Comparison of ENCODE assay signal across 13 cellular contexts in the genomic region with DNA sequence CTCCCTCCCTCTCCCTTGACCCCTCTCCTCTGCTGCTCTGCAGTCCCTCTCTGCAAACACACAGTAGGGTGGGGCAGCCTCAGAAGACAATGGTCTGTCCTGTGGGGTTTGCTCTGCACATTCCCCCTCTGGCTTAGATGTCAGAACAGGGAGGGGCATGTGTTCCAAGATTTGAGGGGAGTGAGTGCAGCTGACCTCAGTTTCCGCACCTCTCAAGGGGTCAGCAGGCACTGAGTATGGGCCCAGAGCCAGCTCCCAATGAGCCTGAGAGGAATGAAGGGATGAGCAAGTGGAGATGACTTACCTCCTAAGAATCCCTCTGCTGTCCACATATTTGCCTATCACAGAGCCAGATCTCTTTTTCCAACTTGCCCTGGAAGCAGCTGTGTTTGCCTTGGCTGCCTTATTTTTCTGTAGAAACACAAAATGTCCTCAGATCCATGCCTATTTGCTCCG.
A peak's percentile ranks its signal among the peaks of the same experiment; 100 is the strongest.
DNase-seq lines count a peak whose midpoint lies in the region; ATAC-seq and TF ChIP-seq lines count a peak whose summit lies in the region.
"Had no signal": no experiment of that assay in that cellular context is flagged by ENCODE, and none has a peak within 500 bp of the region (broad histone marks: within the 10 kb centered on the region; RNA-seq: fewer than 3 reads in every experiment).

No MANE protein-coding gene starts in this region.

- H3K4me3 ChIP-seq in ascending aorta = no peak overlapping the region
- H3K4me3 ChIP-seq: body of pancreas had no signal

- H3K27me3 ChIP-seq in foreskin keratinocyte (no peaks in the 10 kb centered on the region), ascending aorta (no peaks in the 10 kb centered on the region)
- H3K27me3 ChIP-seq: body of pancreas, neutrophil had no signal

- DNase-seq in NCI-H748 (lab: John Stamatoyannopoulos, UW; ENCODE audit: unreplicated experiment) = peak; percentile 13
- no peak for DNase-seq in NCI-H748 treated with DMSO at 0.1 percent for 48 hours (lab: John Stamatoyannopoulos, UW)
- peak; percentile 10 for DNase-seq in T1000 (lab: John Stamatoyannopoulos, UW)
- DNase-seq in foreskin keratinocyte = peak; percentile 59 to 78
- peak; percentile 19 for DNase-seq in stromal cell of bone marrow (ENCODE audit: low read depth)
- DNase-seq in ascending aorta (ENCODE audit: low spot score in 2 of 2) = no peak
- DNase-seq in NK-92 treated with Interleukin-12 subunit alpha and Interleukin-12 subunit beta, amount 100 ng/mL, for 24 hours (lab: John Stamatoyannopoulos, UW) = no peak
- no peak for DNase-seq in iPS-NIHi7 (ENCODE audit: extremely low spot score)
- DNase-seq: activated T-cell treated with anti-CD3 and anti-CD28 coated beads for 4 hours, body of pancreas, NCI-H2081, RPMI8226 had no signal

- no peaks in the 10 kb centered on the region for H3K36me3 ChIP-seq in ascending aorta

- H3K9me3 ChIP-seq in ascending aorta = no peaks in the 10 kb centered on the region
- H3K9me3 ChIP-seq: body of pancreas, neutrophil had no signal

- intact Hi-C loops in ascending aorta (cut with DNase I) = no loop called here

- peaks cover 6% of the 10 kb centered on the region for H3K4me1 ChIP-seq in foreskin keratinocyte
- H3K4me1 ChIP-seq in ascending aorta = no peaks in the 10 kb centered on the region

- H3K27ac ChIP-seq in foreskin keratinocyte = no peak overlapping the region
- no peak overlapping the region for H3K27ac ChIP-seq in ascending aorta
- H3K27ac ChIP-seq: body of pancreas, neutrophil had no signal

- peak; percentile 78 for ATAC-seq in foreskin keratinocyte
- ATAC-seq: body of pancreas had no signal

- TF ChIP-seq CTCF in foreskin keratinocyte (conservative IDR thresholded peaks at IDR 0.05) (no peak), ascending aorta (IDR thresholded peaks at IDR 0.05) (no peak)

Comparison
In these comparisons a context has a peak if more than half of its experiments do, and no peak if none do; other contexts are left out.
1. DNase-seq: peak in NCI-H748 (single experiment), T1000 (single experiment), foreskin keratinocyte (2 of 2) and stromal cell of bone marrow (single experiment); none in NCI-H748 treated with DMSO at 0.1 percent for 48 hours (single experiment), ascending aorta (0 of 2), NK-92 treated with Interleukin-12 subunit alpha and Interleukin-12 subunit beta, amount 100 ng/mL, for 24 hours (single experiment) and iPS-NIHi7 (single experiment).